In the genomic region with DNA sequence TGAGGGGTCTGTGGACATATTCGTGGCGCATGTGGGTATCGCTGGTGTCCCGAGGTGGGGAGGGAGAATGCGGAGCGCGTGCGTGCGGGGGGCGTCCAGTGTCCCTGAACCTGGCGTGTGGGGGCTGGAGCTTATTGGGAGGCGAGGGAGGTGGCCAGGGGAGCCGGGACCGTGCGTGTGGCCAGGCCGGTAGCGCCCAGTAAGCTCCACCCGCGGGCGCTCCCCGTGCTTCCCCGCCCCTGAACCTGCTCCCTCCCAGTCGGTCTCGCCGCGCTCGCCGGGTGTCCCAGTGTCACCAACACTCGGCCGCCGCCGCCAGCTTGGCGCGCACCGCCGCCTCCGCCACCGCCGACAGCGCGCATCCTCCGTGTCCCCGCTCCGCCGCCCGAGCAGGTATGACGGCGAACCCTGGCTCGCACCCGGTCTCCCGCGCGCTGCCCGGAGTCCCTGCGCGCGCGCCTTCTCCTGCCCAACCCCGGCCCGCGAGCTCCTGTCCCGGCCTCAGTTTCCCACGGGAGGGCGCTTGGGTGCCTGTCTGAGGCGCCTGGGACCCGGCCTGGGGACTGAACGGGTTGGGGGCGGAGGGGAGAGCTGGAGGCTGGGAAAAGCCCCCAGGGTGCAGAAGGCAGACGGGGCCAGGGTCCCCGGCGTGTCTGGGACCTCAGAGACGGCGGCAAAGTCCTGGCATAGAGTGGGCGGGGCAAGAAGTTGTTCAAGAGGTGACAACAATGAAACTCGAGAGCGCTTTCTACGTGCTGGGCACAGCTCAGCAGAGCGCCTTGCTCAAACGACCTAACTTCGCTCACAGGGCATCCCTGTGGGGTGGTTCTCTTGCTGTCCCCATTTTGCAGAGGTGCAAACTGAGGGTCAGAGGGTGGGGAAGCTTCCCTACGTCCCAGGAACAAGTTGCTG, we compare ENCODE assay signal across 11 cellular contexts. TPM values are rescaled to one million over a fixed set of nuclear protein-coding genes. Genes with fewer than 3 reads are reported as not detected.
DNase-seq lines count a peak whose midpoint lies in the region; ATAC-seq and TF ChIP-seq lines count a peak whose summit lies in the region.
"Had no signal": no experiment of that assay in that cellular context is flagged by ENCODE, and none has a peak within 500 bp of the region (broad histone marks: within the 10 kb centered on the region; RNA-seq: fewer than 3 reads in every experiment).

A gene with protein sequence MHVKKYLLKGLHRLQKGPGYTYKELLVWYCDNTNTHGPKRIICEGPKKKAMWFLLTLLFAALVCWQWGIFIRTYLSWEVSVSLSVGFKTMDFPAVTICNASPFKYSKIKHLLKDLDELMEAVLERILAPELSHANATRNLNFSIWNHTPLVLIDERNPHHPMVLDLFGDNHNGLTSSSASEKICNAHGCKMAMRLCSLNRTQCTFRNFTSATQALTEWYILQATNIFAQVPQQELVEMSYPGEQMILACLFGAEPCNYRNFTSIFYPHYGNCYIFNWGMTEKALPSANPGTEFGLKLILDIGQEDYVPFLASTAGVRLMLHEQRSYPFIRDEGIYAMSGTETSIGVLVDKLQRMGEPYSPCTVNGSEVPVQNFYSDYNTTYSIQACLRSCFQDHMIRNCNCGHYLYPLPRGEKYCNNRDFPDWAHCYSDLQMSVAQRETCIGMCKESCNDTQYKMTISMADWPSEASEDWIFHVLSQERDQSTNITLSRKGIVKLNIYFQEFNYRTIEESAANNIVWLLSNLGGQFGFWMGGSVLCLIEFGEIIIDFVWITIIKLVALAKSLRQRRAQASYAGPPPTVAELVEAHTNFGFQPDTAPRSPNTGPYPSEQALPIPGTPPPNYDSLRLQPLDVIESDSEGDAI (plus strand): TSS at position 258 of the 912 bp plus-strand sequence. CDS start 46,298 bp downstream, outside the sequence.

- no peak within 1 kb of the TSS for H3K4me3 ChIP-seq in CD8-positive, alpha-beta T cell (ENCODE audit: low read depth, low read length)
- H3K4me3 ChIP-seq in breast epithelium (peak within 1 kb of the TSS; percentile 28 to 77 (median 62)), mesodermal cell (ENCODE audit: extremely low read depth, insufficient read depth, low read length, poor library complexity, severe bottlenecking) (peak within 1 kb of the TSS; percentile 24)

- H3K9me3 ChIP-seq in CD8-positive, alpha-beta T cell (ENCODE audit: low read length) = no peaks in the 10 kb centered on the region
- H3K9me3 ChIP-seq in breast epithelium = no peaks in the 10 kb centered on the region
- no peaks in the 10 kb centered on the region for H3K9me3 ChIP-seq in mesodermal cell (ENCODE audit: control insufficient read depth, low read length)

- DNase-seq in CD8-positive, alpha-beta T cell = no peak
- DNase-seq in breast epithelium (ENCODE audit: low spot score in 2 of 2) = no peak
- no peak for DNase-seq in stimulated activated naive CD4-positive, alpha-beta T cell (lab: John Stamatoyannopoulos, UW)
- DNase-seq in T-cell = no peak
- no peak for DNase-seq in OCI-M1 (lab: John Stamatoyannopoulos, UW)
- DNase-seq: NCI-H1092 had no signal

- POLR2A ChIA-PET in CD8-positive, alpha-beta T cell (lab: Charles Lee) = interaction anchor here (0.5 kb wide), 1 partner anchor 82 kb away, joined by 3 read pairs; no protein-coding TSS in a partner anchor
- POLR2A ChIA-PET in T-cell (lab: Charles Lee) = no interaction called here

- intact Hi-C loops in CD8-positive, alpha-beta T cell (cut with DNase I, micrococcal nuclease) = no loop called here
- intact Hi-C loops in breast epithelium (cut with DNase I; ENCODE audit: low total_unique reads) = no loop called here

- no peak within 1 kb of the TSS for H3K4me3 Mint-ChIP-seq in CD8-positive, alpha-beta T cell
- H3K4me3 Mint-ChIP-seq in T-cell = no peak within 1 kb of the TSS
- H3K4me3 Mint-ChIP-seq: activated naive CD4-positive, alpha-beta T cell treated with anti-CD3 and anti-CD28 coated beads, Interleukin-2, amount 50 U/mL, for 24 hours had no signal

- no peak for TF ChIP-seq CTCF in CD8-positive, alpha-beta T cell (IDR thresholded peaks at IDR 0.05)
- no peak for TF ChIP-seq CTCF in breast epithelium (IDR thresholded peaks at IDR 0.05)

- ATAC-seq in CD8-positive, alpha-beta T cell = no peak
- ATAC-seq in HG02678 (IDR thresholded peaks at IDR 0.05; ENCODE audit: unreplicated experiment) = peak; percentile 59
- no peak for ATAC-seq in GM21381 (IDR thresholded peaks at IDR 0.05; ENCODE audit: unreplicated experiment)
- ATAC-seq in T-cell (replicated peaks in 1 of 4) = no peak

- no peaks in the 10 kb centered on the region for H3K9me3 Mint-ChIP-seq in CD8-positive, alpha-beta T cell
- H3K9me3 Mint-ChIP-seq in T-cell = peaks cover 0 to 2% (median 0%) of the 10 kb centered on the region in 3 donors
- H3K9me3 Mint-ChIP-seq: activated naive CD4-positive, alpha-beta T cell treated with anti-CD3 and anti-CD28 coated beads, Interleukin-2, amount 50 U/mL, for 24 hours had no signal

- no peaks in the 10 kb centered on the region for H3K36me3 Mint-ChIP-seq in CD8-positive, alpha-beta T cell
- no peaks in the 10 kb centered on the region for H3K36me3 Mint-ChIP-seq in T-cell
- H3K36me3 Mint-ChIP-seq: activated naive CD4-positive, alpha-beta T cell treated with anti-CD3 and anti-CD28 coated beads, Interleukin-2, amount 50 U/mL, for 24 hours had no signal

- H3K4me1 ChIP-seq in CD8-positive, alpha-beta T cell (ENCODE audit: insufficient read depth, low read length) = no peaks in the 10 kb centered on the region
- H3K4me1 ChIP-seq in breast epithelium (no peaks in the 10 kb centered on the region), mesodermal cell (ENCODE audit: control insufficient read depth, insufficient read depth, low read length, poor library complexity, severe bottlenecking) (peaks cover 5% of the 10 kb centered on the region)

- peaks cover 2% of the 10 kb centered on the region for H3K4me1 Mint-ChIP-seq in CD8-positive, alpha-beta T cell (ENCODE audit: low read depth)
- peaks cover 0 to 4% (median 3%) of the 10 kb centered on the region in 3 donors for H3K4me1 Mint-ChIP-seq in T-cell
- H3K4me1 Mint-ChIP-seq: activated naive CD4-positive, alpha-beta T cell treated with anti-CD3 and anti-CD28 coated beads, Interleukin-2, amount 50 U/mL, for 24 hours had no signal

- H3K27ac ChIP-seq in CD8-positive, alpha-beta T cell (ENCODE audit: low read depth, low read length) = no peak within 1 kb of the TSS
- peak within 1 kb of the TSS; percentile 55 for H3K27ac ChIP-seq in breast epithelium
- no peak within 1 kb of the TSS for H3K27ac ChIP-seq in mesodermal cell (ENCODE audit: low read depth, low read length, severe bottlenecking)

- no peaks in the 10 kb centered on the region for H3K36me3 ChIP-seq in CD8-positive, alpha-beta T cell (ENCODE audit: insufficient read depth, low read length)
- H3K36me3 ChIP-seq in breast epithelium (no peaks in the 10 kb centered on the region), mesodermal cell (ENCODE audit: control insufficient read depth, insufficient read depth, low read length) (no peaks in the 10 kb centered on the region)

- H3K27me3 ChIP-seq in CD8-positive, alpha-beta T cell (ENCODE audit: insufficient read depth, low read length) = no peaks in the 10 kb centered on the region
- H3K27me3 ChIP-seq in breast epithelium = peaks cover 0 to 13% of the 10 kb centered on the region in 2 donors

- H3K27ac Mint-ChIP-seq in CD8-positive, alpha-beta T cell = peak within 1 kb of the TSS; percentile 27
- no peak within 1 kb of the TSS for H3K27ac Mint-ChIP-seq in T-cell
- H3K27ac Mint-ChIP-seq: activated naive CD4-positive, alpha-beta T cell treated with anti-CD3 and anti-CD28 coated beads, Interleukin-2, amount 50 U/mL, for 24 hours had no signal

- no peak for TF ChIP-seq POLR2A in breast epithelium (IDR thresholded peaks at IDR 0.05)

- CTCF ChIA-PET in CD8-positive, alpha-beta T cell (lab: Charles Lee) = no interaction called here
- CTCF ChIA-PET in T-cell (lab: Charles Lee) = no interaction called here

- peaks cover 35% of the 10 kb centered on the region for H3K27me3 Mint-ChIP-seq in CD8-positive, alpha-beta T cell (ENCODE audit: low read depth)
- peaks cover 26 to 38% of the 10 kb centered on the region in 2 donors for H3K27me3 Mint-ChIP-seq in T-cell

- 3% methylated on average over 56 to 75 of the region's 81 CpGs for WGBS in mesodermal cell (ENCODE audit: insufficient coverage in 2 of 2), 2 experiments

RNA-seq across cellular contexts. Expression of the gene that starts here (rescaled TPM):
- total RNA-seq in CD8-positive, alpha-beta T cell = not detected
- total RNA-seq in breast epithelium (10 to 100 TPM in 2 of 3 donors, 1 to 10 TPM in 1; 3.0 to 18.0 (median 18.0) TPM), T-cell (not detected)
- polyA plus RNA-seq in mesodermal cell (2013, experiment 1 of 2) = not detected
- not detected for polyA plus RNA-seq in mesodermal cell (2013, experiment 2 of 2)
- total RNA-seq: mononuclear cell had no signal

Comparison
In these comparisons a context has a peak if more than half of its experiments do, and no peak if none do; other contexts are left out.
1. H3K27ac ChIP-seq: peak in breast epithelium (2 of 2); none in CD8-positive, alpha-beta T cell (single experiment) and mesodermal cell (single experiment).